In genomic region chr6:125046107-125046925, GRCh38 we compare ENCODE assay signal across 17 cellular contexts.
DNase-seq lines count a peak whose midpoint lies in the region; ATAC-seq, FAIRE-seq and TF ChIP-seq lines count a peak whose summit lies in the region.
"Had no signal": no experiment of that assay in that cellular context is flagged by ENCODE, and none has a peak within 500 bp of the region (broad histone marks: within the 10 kb centered on the region; RNA-seq: fewer than 3 reads in every experiment).

No MANE protein-coding gene starts in this region.

- H3K9ac ChIP-seq in GM23248 = no peak overlapping the region
- no peak overlapping the region for H3K9ac ChIP-seq in H1 (replicated peaks in 1 of 4; ENCODE audit: extremely low read depth in 1 of 4, low read depth in 3 of 4, low read length in 3 of 4)

- no peak overlapping the region for H3K56ac ChIP-seq in H1 (replicated peaks; ENCODE audit: insufficient read length, low read depth, low read length)

- no peak for TF ChIP-seq EP300 in H1 (IDR thresholded peaks at IDR 0.05; ENCODE audit: borderline replicate concordance in 1 of 2, low read depth in 2 of 2, low read length in 2 of 2)

- H3K27me3 Mint-ChIP-seq in mesothelial cell of epicardium (ENCODE audit: low read depth) = no peaks in the 10 kb centered on the region
- H3K27me3 Mint-ChIP-seq: brain had no signal

- H3K18ac ChIP-seq in H1 (ENCODE audit: extremely low read depth, low read length) = no peak overlapping the region

- H2BK15ac ChIP-seq in H1 (ENCODE audit: low read length) = no peak overlapping the region

- no peak overlapping the region for H3K27ac ChIP-seq in GM23248
- H3K27ac ChIP-seq in H1 (ENCODE audit: low read depth, low read length) = no peak overlapping the region
- no peak overlapping the region for H3K27ac ChIP-seq in heart right ventricle
- no peak overlapping the region for H3K27ac ChIP-seq in left lung
- H3K27ac ChIP-seq: Peyer's patch had no signal

- H3K79me2 ChIP-seq in GM23248 (ENCODE audit: insufficient read depth) (peaks cover 52% of the 10 kb centered on the region), H1 (ENCODE audit: control insufficient read depth in 1 of 2, insufficient read depth in 2 of 2, low read length in 2 of 2) (no peaks in the 10 kb centered on the region)

- H3K9me2 ChIP-seq in GM23248 (ENCODE audit: insufficient read depth) = no peaks in the 10 kb centered on the region

- H3K36me3 Mint-ChIP-seq in mesothelial cell of epicardium = no peaks in the 10 kb centered on the region
- H3K36me3 Mint-ChIP-seq: naive thymus-derived CD4-positive, alpha-beta T cell had no signal

- no peak for ATAC-seq in heart right ventricle
- ATAC-seq in left lung = no peak
- ATAC-seq: naive thymus-derived CD4-positive, alpha-beta T cell; stimulated activated naive CD8-positive, alpha-beta T cell treated with anti-CD3 and anti-CD28 coated beads, Interleukin-15, amount 100 ng/mL, for 72 hours had no signal

- no peak overlapping the region for H3K14ac ChIP-seq in H1 (ENCODE audit: insufficient read length)

- no peaks in the 10 kb centered on the region; the same call in 1 of the 2 replicates for H3K36me3 ChIP-seq in GM23248 (ENCODE audit: low read depth)
- H3K36me3 ChIP-seq in H1 (ENCODE audit: control insufficient read depth in 2 of 4, insufficient read depth in 4 of 4, low read length in 3 of 4) = no peaks in the 10 kb centered on the region
- H3K36me3 ChIP-seq in heart right ventricle = peaks cover 0 to 31% (median 0%) of the 10 kb centered on the region in 9 donors
- H3K36me3 ChIP-seq in left lung = peaks cover 0 to 10% of the 10 kb centered on the region in 2 donors
- H3K36me3 ChIP-seq: Peyer's patch had no signal

- POLR2A ChIA-PET in H1 (lab: Charles Lee; ENCODE audit: partially characterized antibody) = no interaction called here

- no peak overlapping the region for H2BK12ac ChIP-seq in H1 (ENCODE audit: low read depth, low read length)

- 0 out of 2 replicates have a peak overlapping the region, but pooled peaks have one; percentile 29 for H2BK20ac ChIP-seq in H1 (ENCODE audit: low read length)

- intact Hi-C loops in heart right ventricle (cut with DNase I) (no loop called here), left lung (cut with DNase I) (no loop called here)

- TF ChIP-seq POLR2A in H1 (IDR thresholded peaks at IDR 0.05; ENCODE audit: control extremely low read depth in 1 of 2, low read depth in 2 of 2, low read length in 2 of 2) = no peak
- no peak for TF ChIP-seq POLR2A in H54 (IDR thresholded peaks at IDR 0.05; ENCODE audit: low read depth, low read length)

- peaks cover 57% of the 10 kb centered on the region for H3K4me1 Mint-ChIP-seq in mesothelial cell of epicardium
- H3K4me1 Mint-ChIP-seq: stimulated activated naive CD8-positive, alpha-beta T cell treated with anti-CD3 and anti-CD28 coated beads, Interleukin-15, amount 100 ng/mL, for 72 hours had no signal

- H3K4me3 ChIP-seq in GM23248 (no peak overlapping the region), H1 (ENCODE audit: extremely low read depth in 1 of 4, insufficient read depth in 2 of 4, low read depth in 3 of 4, low read length in 4 of 4) (no peak overlapping the region), heart right ventricle (no peak overlapping the region), left lung (no peak overlapping the region)
- H3K4me3 ChIP-seq: Peyer's patch had no signal

- no peak overlapping the region for H2AK5ac ChIP-seq in H1 (ENCODE audit: low read depth, low read length)

- CTCF ChIA-PET in H1 (lab: Charles Lee; ENCODE audit: partially characterized antibody) = interaction anchor here (0.6 to 1.2 kb wide), 3 partner anchors 20 to 26 kb away, joined by 3 to 4 read pairs (median 3); no protein-coding TSS in a partner anchor

- no peak overlapping the region for H3K23ac ChIP-seq in H1 (ENCODE audit: insufficient read length)

- no peaks in the 10 kb centered on the region for H3K23me2 ChIP-seq in H1 (ENCODE audit: low read depth, low read length)

- H3K4me2 ChIP-seq in GM23248 (ENCODE audit: unreplicated experiment) (no peak overlapping the region), H1 (ENCODE audit: insufficient read depth in 1 of 2, low read depth in 2 of 2, low read length in 2 of 2) (peak overlapping the region in 1 of 2 experiments; percentile 18; a peak in 1 of 4 replicates)

- H4K91ac ChIP-seq in H1 (replicated peaks; ENCODE audit: insufficient read length, low read length) = no peak overlapping the region

- no peak overlapping the region for H2AFZ ChIP-seq in GM23248
- H2AFZ ChIP-seq in H1 (ENCODE audit: low read length) = no peak overlapping the region

- H2BK5ac ChIP-seq in H1 (ENCODE audit: low read depth, low read length) = no peak overlapping the region

- no peaks in the 10 kb centered on the region for H3K79me1 ChIP-seq in H1 (ENCODE audit: low read depth, low read length)

- no peak overlapping the region for H4K5ac ChIP-seq in H1 (ENCODE audit: insufficient read length, low read depth, low read length)

- peaks cover 10% of the 10 kb centered on the region; the same call in 1 of the 2 replicates for H3F3A ChIP-seq in GM23248 (ENCODE audit: insufficient read depth)

- H3K4me1 ChIP-seq in GM23248 (ENCODE audit: insufficient read depth) (peaks cover 11% of the 10 kb centered on the region), H1 (replicated peaks in 1 of 4; ENCODE audit: control insufficient read depth in 3 of 4, insufficient read depth in 4 of 4, low read length in 3 of 4) (peaks cover 0 to 7% (median under 1%) of the 10 kb centered on the region in 4 experiments; a peak in 4 of 7 replicates), heart right ventricle (peaks cover 0 to 13% (median 9%) of the 10 kb centered on the region in 9 donors), left lung (no peaks in the 10 kb centered on the region)
- H3K4me1 ChIP-seq: Peyer's patch had no signal

- DNase-seq in GM23248 = peak; percentile 22
- peak; percentile 62 for DNase-seq in NCI-H524 treated with DMSO at 0.1 percent for 48 hours (lab: John Stamatoyannopoulos, UW)
- DNase-seq in H1 (ENCODE audit: low read depth in 1 of 2, low spot score in 2 of 2) = no peak
- DNase-seq in mesothelial cell of epicardium (ENCODE audit: low spot score in 2 of 2, unreplicated experiment in 2 of 2) = peak in 1 of 2 experiments; percentile 41
- no peak for DNase-seq in heart right ventricle
- DNase-seq in left lung = no peak
- DNase-seq in H54 (ENCODE audit: insufficient read length, low spot score) = no peak
- no peak for DNase-seq in SKM-1 (lab: John Stamatoyannopoulos, UW; ENCODE audit: unreplicated experiment)
- DNase-seq: activated CD4-positive, alpha-beta T cell treated with anti-CD3 and anti-CD28 coated beads for 1 hour; activated CD8-positive, alpha-beta memory T cell treated with anti-CD3 and anti-CD28 coated beads, Interleukin-2, amount 50 U/mL, for 4 hours; activated naive CD4-positive, alpha-beta T cell treated with Interleukin-2 at 50 U/mL for 16 hours; naive thymus-derived CD4-positive, alpha-beta T cell; NCI-H146; NCI-H526; Peyer's patch; stimulated activated naive CD8-positive, alpha-beta T cell treated with anti-CD3 and anti-CD28 coated beads, Interleukin-15, amount 100 ng/mL, for 72 hours had no signal

- no peak overlapping the region for H2BK120ac ChIP-seq in H1 (replicated peaks; ENCODE audit: low read depth, low read length)

- 82 to 85% methylated on average over 7 of the region's 7 CpGs for WGBS in GM23248 (ENCODE audit: low coverage in 1 of 2, low lambda C conversion rate in 2 of 2, missing lambda C conversion rate in 2 of 2), 2 experiments
- WGBS in H1 (ENCODE audit: extremely low coverage in 1 of 2, insufficient coverage in 1 of 2, insufficient read length in 1 of 2, insufficient replicate concordance in 2 of 2, low coverage in 1 of 2, low lambda C conversion rate in 2 of 2, missing lambda C conversion rate in 1 of 2), 2 experiments = 88% methylated on average over 7 of the region's 7 CpGs; no CpG with 5 or more reads in 1 of the 2 experiments
- 81 to 89% methylated on average over 7 of the region's 7 CpGs for WGBS in heart right ventricle, 2 donors

- TF ChIP-seq RAD21 in H1 (IDR thresholded peaks at IDR 0.05 in 1 of 2, conservative IDR thresholded peaks at IDR 0.05 in 1 of 2; ENCODE audit: low read depth in 2 of 2, low read length in 2 of 2) = no peak

- no peak overlapping the region for H4K8ac ChIP-seq in H1 (ENCODE audit: extremely low read depth, insufficient read depth, low read length)

- peak; percentile 50 for FAIRE-seq in H1 (lab: Jason Lieb, UNC)
- no peak for FAIRE-seq in H54 (lab: Jason Lieb, UNC)

- H4K20me1 ChIP-seq in GM23248 (ENCODE audit: insufficient read depth) (0 out of 2 replicates have a peak, but pooled peaks cover 4% of the 10 kb centered on the region), H1 (replicated peaks in 1 of 2; ENCODE audit: control insufficient read depth in 1 of 2, insufficient read depth in 2 of 2, low read length in 2 of 2) (no peaks in the 10 kb centered on the region)

- H3K9me3 ChIP-seq in GM23248 (ENCODE audit: low read depth) (no peaks in the 10 kb centered on the region), H1 (ENCODE audit: insufficient read depth in 2 of 2, low read depth in 1 of 2, low read length in 1 of 2) (no peaks in the 10 kb centered on the region), heart right ventricle (no peaks in the 10 kb centered on the region), left lung (no peaks in the 10 kb centered on the region)
- H3K9me3 ChIP-seq: Peyer's patch had no signal

- H3K4me3 Mint-ChIP-seq in mesothelial cell of epicardium = no peak overlapping the region
- H3K4me3 Mint-ChIP-seq: brain; naive thymus-derived CD4-positive, alpha-beta T cell; stimulated activated naive CD8-positive, alpha-beta T cell treated with anti-CD3 and anti-CD28 coated beads, Interleukin-15, amount 100 ng/mL, for 72 hours had no signal

- no peak for TF ChIP-seq CTCF in H1 (IDR thresholded peaks at IDR 0.05; ENCODE audit: control extremely low read depth in 1 of 3, insufficient read depth in 1 of 3, low read depth in 1 of 3, low read length in 3 of 3)
- no peak for TF ChIP-seq CTCF in mesothelial cell of epicardium (IDR thresholded peaks at IDR 0.05; ENCODE audit: unreplicated experiment)
- TF ChIP-seq CTCF in heart right ventricle (IDR thresholded peaks at IDR 0.05) = no peak
- TF ChIP-seq CTCF in left lung (IDR thresholded peaks at IDR 0.05) = no peak

- no peaks in the 10 kb centered on the region for H3K27me3 ChIP-seq in GM23248 (replicated peaks; ENCODE audit: insufficient read depth)
- H3K27me3 ChIP-seq in H1 (replicated peaks in 1 of 4; ENCODE audit: control insufficient read depth in 3 of 4, extremely low read depth in 1 of 4, insufficient read depth in 3 of 4, low read length in 3 of 4) = no peaks in the 10 kb centered on the region
- no peaks in the 10 kb centered on the region for H3K27me3 ChIP-seq in heart right ventricle
- H3K27me3 ChIP-seq in left lung = no peaks in the 10 kb centered on the region
- H3K27me3 ChIP-seq: Peyer's patch had no signal

- H3K27ac Mint-ChIP-seq in mesothelial cell of epicardium = peak overlapping the region; percentile 77
- H3K27ac Mint-ChIP-seq: brain; naive thymus-derived CD4-positive, alpha-beta T cell; stimulated activated naive CD8-positive, alpha-beta T cell treated with anti-CD3 and anti-CD28 coated beads, Interleukin-15, amount 100 ng/mL, for 72 hours had no signal

- no peaks in the 10 kb centered on the region for H3K9me3 Mint-ChIP-seq in mesothelial cell of epicardium
- H3K9me3 Mint-ChIP-seq: brain; naive thymus-derived CD4-positive, alpha-beta T cell; stimulated activated naive CD8-positive, alpha-beta T cell treated with anti-CD3 and anti-CD28 coated beads, Interleukin-15, amount 100 ng/mL, for 72 hours had no signal

- in situ Hi-C loops in GM23248 (cut with MboI) = no loop called here

- H3K4ac ChIP-seq in H1 (replicated peaks; ENCODE audit: insufficient read length, low read depth, low read length) = no peak overlapping the region

Comparison
In these comparisons a context has a peak if more than half of its experiments do, and no peak if none do; other contexts are left out.
1. DNase-seq: peak in GM23248 (single experiment) and NCI-H524 treated with DMSO at 0.1 percent for 48 hours (single experiment); none in H1 (0 of 2), heart right ventricle (0 of 2), left lung (0 of 2), H54 (single experiment) and SKM-1 (single experiment).